ENCODE assay signal across 13 cellular contexts in genomic region chr15:67916051-67916374, GRCh38.
DNase-seq lines count a peak whose midpoint lies in the region; ATAC-seq, FAIRE-seq and TF ChIP-seq lines count a peak whose summit lies in the region.
"Had no signal": no experiment of that assay in that cellular context is flagged by ENCODE, and none has a peak within 500 bp of the region (broad histone marks: within the 10 kb centered on the region; RNA-seq: fewer than 3 reads in every experiment).

No MANE protein-coding gene starts in this region.

- H2BK12ac ChIP-seq in H1 (ENCODE audit: low read depth, low read length) = no peak overlapping the region

- H2BK20ac ChIP-seq in H1 (ENCODE audit: low read length) = 0 out of 2 replicates have a peak overlapping the region, but pooled peaks have one; percentile 49

- intact Hi-C loops in PC-9 (cut with micrococcal nuclease; ENCODE audit: unreplicated experiment) = no loop called here
- intact Hi-C loops in left colon (cut with DNase I, micrococcal nuclease) = no loop called here

- no peak overlapping the region for H3K14ac ChIP-seq in H1 (ENCODE audit: insufficient read length)

- peak overlapping the region; percentile 10; the same call in 1 of the 2 replicates for H3K18ac ChIP-seq in H1 (ENCODE audit: extremely low read depth, low read length)

- H3F3A ChIP-seq in PC-9 (ENCODE audit: insufficient read depth, low read depth) = no peaks in the 10 kb centered on the region

- FAIRE-seq in H1 (lab: Jason Lieb, UNC) = no peak
- no peak for FAIRE-seq in small intestine (lab: Jason Lieb, UNC)
- FAIRE-seq: keratinocyte had no signal

- H3K79me1 ChIP-seq in H1 (ENCODE audit: low read depth, low read length) = no peaks in the 10 kb centered on the region

- H3K79me2 ChIP-seq in PC-9 (ENCODE audit: low read depth) (no peaks in the 10 kb centered on the region), H1 (ENCODE audit: control insufficient read depth in 1 of 2, insufficient read depth in 2 of 2, low read length in 2 of 2) (no peaks in the 10 kb centered on the region)

- no peak overlapping the region for H3K56ac ChIP-seq in H1 (replicated peaks; ENCODE audit: insufficient read length, low read depth, low read length)

- H3K27ac ChIP-seq in PC-9 (no peak overlapping the region), H1 (ENCODE audit: low read depth, low read length) (no peak overlapping the region), muscle layer of colon (ENCODE audit: low read depth, low read length) (peak overlapping the region; percentile 74), temporal lobe (ENCODE audit: low read depth, low read length) (peak overlapping the region; percentile 36), small intestine (ENCODE audit: low read depth in 1 of 2, low read length in 1 of 2) (peak overlapping the region in 1 of 2 donors; percentile 52)

- BruUV-seq in PC-9 (replicated peaks; lab: Mats Ljungman, UMichigan) = no TSS peak

- no peak for DNase-seq in PC-9
- DNase-seq in H1 (ENCODE audit: low read depth in 1 of 2, low spot score in 2 of 2) = no peak
- DNase-seq in small intestine = no peak
- DNase-seq in left colon = no peak
- no peak for DNase-seq in foreskin fibroblast
- DNase-seq: activated naive CD4-positive, alpha-beta T cell treated with anti-CD3 and anti-CD28 coated beads for 36 hours; DND-41; Kasumi-1; stimulated activated CD4-positive, alpha-beta T cell treated with anti-CD3 and anti-CD28 coated beads, Interleukin-1b, Interleukin-23, amount 100 ng/mL, for 48 hours had no signal

- TF ChIP-seq CTCF in PC-9 (conservative IDR thresholded peaks at IDR 0.05) (no peak), H1 (IDR thresholded peaks at IDR 0.05; ENCODE audit: control extremely low read depth in 1 of 3, insufficient read depth in 1 of 3, low read depth in 1 of 3, low read length in 3 of 3) (no peak), foreskin fibroblast (IDR thresholded peaks at IDR 0.05; ENCODE audit: low read depth, low read length) (no peak)

- no peaks in the 10 kb centered on the region for H3K27me3 ChIP-seq in PC-9 (ENCODE audit: insufficient read depth, low read depth)
- peaks cover 0 to 1% (median 0%) of the 10 kb centered on the region in 4 experiments; a peak in 1 of 7 replicates for H3K27me3 ChIP-seq in H1 (replicated peaks in 1 of 4; ENCODE audit: control insufficient read depth in 3 of 4, extremely low read depth in 1 of 4, insufficient read depth in 3 of 4, low read length in 3 of 4)
- H3K27me3 ChIP-seq in muscle layer of colon (ENCODE audit: control insufficient read depth in 1 of 2, insufficient read depth in 2 of 2, low read length in 2 of 2) = no peaks in the 10 kb centered on the region
- no peaks in the 10 kb centered on the region for H3K27me3 ChIP-seq in small intestine (ENCODE audit: control insufficient read depth in 2 of 2, insufficient read depth in 2 of 2, low read length in 2 of 2)

- no peak overlapping the region for H2AK5ac ChIP-seq in H1 (ENCODE audit: low read depth, low read length)

- no peak overlapping the region for H2BK120ac ChIP-seq in H1 (replicated peaks; ENCODE audit: low read depth, low read length)

- H4K20me1 ChIP-seq in PC-9 (ENCODE audit: insufficient read depth) = no peaks in the 10 kb centered on the region
- no peaks in the 10 kb centered on the region for H4K20me1 ChIP-seq in H1 (replicated peaks in 1 of 2; ENCODE audit: control insufficient read depth in 1 of 2, insufficient read depth in 2 of 2, low read length in 2 of 2)

- H4K91ac ChIP-seq in H1 (replicated peaks; ENCODE audit: insufficient read length, low read length) = no peak overlapping the region

- ATAC-seq in left colon = no peak
- ATAC-seq in GM21423 (IDR thresholded peaks at IDR 0.05; ENCODE audit: unreplicated experiment) = no peak

- POLR2A ChIA-PET in PC-9 (lab: Charles Lee; ENCODE audit: unreplicated experiment) (interaction anchor here (0.6 kb wide), 1 partner anchor 278 kb away, joined by 13 read pairs; no protein-coding TSS in a partner anchor), H1 (lab: Charles Lee; ENCODE audit: partially characterized antibody) (interaction anchor here (1.2 kb wide), 1 partner anchor 138 kb away, joined by 3 read pairs; the partner anchor contains the start of gene PIAS1)

- TF ChIP-seq RAD21 in H1 (IDR thresholded peaks at IDR 0.05 in 1 of 2, conservative IDR thresholded peaks at IDR 0.05 in 1 of 2; ENCODE audit: low read depth in 2 of 2, low read length in 2 of 2) = no peak

- CTCF ChIA-PET in PC-9 (lab: Charles Lee) (interaction anchor here (0.7 kb wide), 1 partner anchor 51 kb away, joined by 9 read pairs; no protein-coding TSS in a partner anchor), H1 (lab: Charles Lee; ENCODE audit: partially characterized antibody) (interaction anchor here (0.5 to 2.0 kb wide), 6 partner anchors 9 to 212 kb away, joined by 3 to 7 read pairs (median 4); no protein-coding TSS in a partner anchor)

- no peak overlapping the region for H4K5ac ChIP-seq in H1 (ENCODE audit: insufficient read length, low read depth, low read length)

- H4K8ac ChIP-seq in H1 (ENCODE audit: extremely low read depth, insufficient read depth, low read length) = no peak overlapping the region

- H3K4me1 ChIP-seq in PC-9 (replicated peaks; ENCODE audit: insufficient read depth) (0 out of 2 replicates have a peak, but pooled peaks cover 11% of the 10 kb centered on the region), H1 (replicated peaks in 1 of 4; ENCODE audit: control insufficient read depth in 3 of 4, insufficient read depth in 4 of 4, low read length in 3 of 4) (peaks cover 3 to 17% (median 12%) of the 10 kb centered on the region in 4 experiments), muscle layer of colon (ENCODE audit: insufficient read depth, low read length) (peaks cover 47% of the 10 kb centered on the region), small intestine (ENCODE audit: control insufficient read depth in 2 of 2, insufficient read depth in 1 of 2, low read depth in 1 of 2, low read length in 1 of 2) (no peaks in the 10 kb centered on the region)

- H3K4me3 ChIP-seq in PC-9 (no peak overlapping the region), H1 (ENCODE audit: extremely low read depth in 1 of 4, insufficient read depth in 2 of 4, low read depth in 3 of 4, low read length in 4 of 4) (no peak overlapping the region), muscle layer of colon (ENCODE audit: low read depth in 1 of 2, low read length in 2 of 2) (peak overlapping the region in 1 of 2 donors; percentile 4), small intestine (ENCODE audit: low read depth in 1 of 2, low read length in 2 of 2) (no peak overlapping the region), foreskin fibroblast (ENCODE audit: low read depth in 1 of 2, low read length in 2 of 2) (no peak overlapping the region)

- no peak overlapping the region for H3K23ac ChIP-seq in H1 (ENCODE audit: insufficient read length)

- 0 out of 2 replicates have a peak overlapping the region, but pooled peaks have one; percentile 28 for H3K4me2 ChIP-seq in PC-9
- 0 out of 4 replicates have a peak overlapping the region, but pooled peaks of 1 of the 2 experiments have one; percentile 37 for H3K4me2 ChIP-seq in H1 (ENCODE audit: insufficient read depth in 1 of 2, low read depth in 2 of 2, low read length in 2 of 2)

- H2AFZ ChIP-seq in PC-9 (no peak overlapping the region), H1 (ENCODE audit: low read length) (peak overlapping the region; percentile 96)

- no peak for TF ChIP-seq EP300 in H1 (IDR thresholded peaks at IDR 0.05; ENCODE audit: borderline replicate concordance in 1 of 2, low read depth in 2 of 2, low read length in 2 of 2)

- H3K9me3 ChIP-seq in PC-9 (ENCODE audit: insufficient read depth, low read depth) (no peaks in the 10 kb centered on the region), H1 (ENCODE audit: insufficient read depth in 2 of 2, low read depth in 1 of 2, low read length in 1 of 2) (no peaks in the 10 kb centered on the region), muscle layer of colon (ENCODE audit: low read length) (no peaks in the 10 kb centered on the region), small intestine (ENCODE audit: control insufficient read depth, low read depth) (no peaks in the 10 kb centered on the region)

- H3K9ac ChIP-seq in H1 (replicated peaks in 1 of 4; ENCODE audit: extremely low read depth in 1 of 4, low read depth in 3 of 4, low read length in 3 of 4) (no peak overlapping the region), muscle layer of colon (ENCODE audit: low read length) (no peak overlapping the region)

- H3K36me3 ChIP-seq in PC-9 (ENCODE audit: low read depth) = no peaks in the 10 kb centered on the region
- H3K36me3 ChIP-seq in H1 (ENCODE audit: control insufficient read depth in 2 of 4, insufficient read depth in 4 of 4, low read length in 3 of 4) = no peaks in the 10 kb centered on the region
- H3K36me3 ChIP-seq in muscle layer of colon (ENCODE audit: insufficient read depth, low read length) = no peaks in the 10 kb centered on the region
- H3K36me3 ChIP-seq in small intestine (ENCODE audit: control insufficient read depth in 2 of 2, insufficient read depth in 2 of 2, low read length in 2 of 2) = no peaks in the 10 kb centered on the region

- H3K9me2 ChIP-seq in PC-9 (ENCODE audit: insufficient read depth) = no peaks in the 10 kb centered on the region

- peak overlapping the region; percentile 62; the same call in 1 of the 2 replicates for H2BK5ac ChIP-seq in H1 (ENCODE audit: low read depth, low read length)

- no peak overlapping the region for H3K4ac ChIP-seq in H1 (replicated peaks; ENCODE audit: insufficient read length, low read depth, low read length)

- no peaks in the 10 kb centered on the region for H3K23me2 ChIP-seq in H1 (ENCODE audit: low read depth, low read length)

- no peak overlapping the region for H2BK15ac ChIP-seq in H1 (ENCODE audit: low read length)

- TF ChIP-seq POLR2A in H1 (IDR thresholded peaks at IDR 0.05; ENCODE audit: control extremely low read depth in 1 of 2, low read depth in 2 of 2, low read length in 2 of 2) = no peak

TF ChIP-seq in H1, 55 proteins besides CTCF, POLR2A, EP300 and RAD21 (continues in another document):
- TF ChIP-seq SP1 (IDR thresholded peaks at IDR 0.05; ENCODE audit: low read depth, low read length) = no peak
- no peak for TF ChIP-seq CTBP2 (IDR thresholded peaks at IDR 0.05; ENCODE audit: borderline replicate concordance, insufficient read depth, insufficient read length, low read length)
- TF ChIP-seq BACH1 (IDR thresholded peaks at IDR 0.05; ENCODE audit: low read length) = no peak
- TF ChIP-seq POU5F1 (IDR thresholded peaks at IDR 0.05; ENCODE audit: low read depth, low read length) = no peak
- TF ChIP-seq KDM1A (IDR thresholded peaks at IDR 0.05; ENCODE audit: borderline replicate concordance, low read length) = no peak
- TF ChIP-seq NRF1 (IDR thresholded peaks at IDR 0.05; ENCODE audit: low read depth, low read length) = no peak
- no peak for TF ChIP-seq SP4 (IDR thresholded peaks at IDR 0.05; ENCODE audit: low read length)
- no peak for TF ChIP-seq BCL11A (IDR thresholded peaks at IDR 0.05; ENCODE audit: low read depth in 2 of 2, low read length in 2 of 2)
- no peak for TF ChIP-seq KDM5A (IDR thresholded peaks at IDR 0.05; ENCODE audit: low read length)
- no peak for TF ChIP-seq TCF12 (IDR thresholded peaks at IDR 0.05; ENCODE audit: low read depth, low read length)
- TF ChIP-seq POLR2AphosphoS5 (IDR thresholded peaks at IDR 0.05; ENCODE audit: low read depth, low read length) = no peak
- TF ChIP-seq RBBP5 (IDR thresholded peaks at IDR 0.05; ENCODE audit: borderline replicate concordance, low read depth, low read length) = no peak

Comparison
In these comparisons a context has a peak if more than half of its experiments do, and no peak if none do; other contexts are left out.
1. H3K27ac ChIP-seq: peak in muscle layer of colon (single experiment) and temporal lobe (single experiment); none in PC-9 (single experiment) and H1 (single experiment).